In the genomic region with DNA sequence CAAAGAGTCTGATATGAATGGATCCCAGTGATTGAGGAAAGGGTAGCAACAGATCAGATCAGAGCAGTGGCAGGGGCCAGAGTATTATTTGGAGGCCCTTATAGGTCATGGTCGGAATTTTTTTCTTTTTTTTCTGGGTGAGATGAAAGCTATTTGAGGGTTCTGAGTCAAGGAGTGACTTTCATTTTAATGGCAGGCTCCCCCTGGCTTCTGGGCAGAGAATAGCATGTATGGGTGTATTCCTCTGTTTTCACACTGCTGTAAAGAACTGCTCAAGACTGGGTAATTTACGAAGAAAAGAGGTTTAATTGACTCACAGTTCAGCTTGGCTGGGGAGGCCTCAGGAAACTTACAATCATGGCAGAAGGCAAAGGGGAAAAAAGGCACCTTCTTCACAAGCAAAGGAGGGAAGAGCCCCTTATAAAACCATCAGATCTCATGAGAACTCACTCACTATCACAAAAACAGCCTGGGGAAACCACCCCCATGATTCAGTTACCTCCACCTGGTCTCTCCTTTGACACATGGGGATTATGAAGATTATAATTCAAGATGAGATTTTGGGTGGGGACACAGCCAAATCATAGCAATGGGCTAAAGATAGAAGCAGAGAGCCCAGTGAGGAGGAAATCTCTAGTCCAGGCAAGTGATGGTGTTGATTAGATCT, we compare ENCODE assay signal across 9 cellular contexts. TPM values are rescaled to one million over a fixed set of nuclear protein-coding genes. Genes with fewer than 3 reads are reported as not detected.
DNase-seq lines count a peak whose midpoint lies in the region; ATAC-seq, FAIRE-seq and TF ChIP-seq lines count a peak whose summit lies in the region.
"Had no signal": no experiment of that assay in that cellular context is flagged by ENCODE, and none has a peak within 500 bp of the region (broad histone marks: within the 10 kb centered on the region; RNA-seq: fewer than 3 reads in every experiment).

No MANE protein-coding gene starts in this region.

- ATAC-seq in HG03565 (IDR thresholded peaks at IDR 0.05; ENCODE audit: unreplicated experiment) = no peak

- H3K4me3 Mint-ChIP-seq in MCF 10A (ENCODE audit: unreplicated experiment) = no peak overlapping the region

- H3K9me3 Mint-ChIP-seq in MCF 10A (ENCODE audit: unreplicated experiment) = no peaks in the 10 kb centered on the region

- H3K79me2 ChIP-seq in mesendoderm (ENCODE audit: control insufficient read depth, insufficient read depth, low read length) = no peaks in the 10 kb centered on the region

- no peaks in the 10 kb centered on the region for H3K79me1 ChIP-seq in mesendoderm (ENCODE audit: low read length)

- H3K27me3 ChIP-seq in breast epithelium (no peaks in the 10 kb centered on the region), mesendoderm (ENCODE audit: insufficient read depth, low read length, poor library complexity) (no peaks in the 10 kb centered on the region)

- H3K36me3 Mint-ChIP-seq in MCF 10A (ENCODE audit: insufficient read depth, unreplicated experiment) = no peaks in the 10 kb centered on the region

- H4K8ac ChIP-seq in mesendoderm (ENCODE audit: low read depth, low read length) = no peak overlapping the region

- in situ Hi-C loops in astrocyte of the spinal cord (cut with HindIII; ENCODE audit: low sequenced_read_pairs) = no loop called here

- H3K27ac ChIP-seq in breast epithelium (no peak overlapping the region), mesendoderm (ENCODE audit: low read depth, low read length) (no peak overlapping the region)

- no peaks in the 10 kb centered on the region for H3K27me3 Mint-ChIP-seq in MCF 10A (ENCODE audit: insufficient read depth, unreplicated experiment)

- no peak overlapping the region for H3K18ac ChIP-seq in mesendoderm (ENCODE audit: low read length)

- no peak overlapping the region for H3K4me2 ChIP-seq in mesendoderm (ENCODE audit: low read length)

- H2AK5ac ChIP-seq in mesendoderm (ENCODE audit: low read length) = no peak overlapping the region

- CTCF ChIA-PET in MCF 10A (lab: Yijun Ruan, JAX) = interaction anchor here (0.6 to 3.0 kb wide), 8 partner anchors 10 to 218 kb away, joined by 3 to 14 read pairs (median 4); no protein-coding TSS in a partner anchor

- TF ChIP-seq POLR2A in breast epithelium (IDR thresholded peaks at IDR 0.05) = no peak

- no peak overlapping the region for H3K4ac ChIP-seq in mesendoderm (ENCODE audit: low read depth, low read length)

- DNase-seq in MCF 10A (ENCODE audit: unreplicated experiment) (peak; percentile 58), breast epithelium (ENCODE audit: low spot score in 2 of 2) (no peak), RPMI8226 (peak; percentile 49), astrocyte of the spinal cord (ENCODE audit: low read depth, low spot score) (no peak), mesendoderm (peak; percentile 63), frontal cortex (ENCODE audit: low spot score in 2 of 2) (no peak), NCI-H526 treated with DMSO at 0.1 percent for 48 hours (lab: John Stamatoyannopoulos, UW) (no peak)

- intact Hi-C loops in MCF 10A (cut with micrococcal nuclease) = loop anchor here (1.0 kb wide), 2 partner anchors 62 to 102 kb away; no protein-coding TSS in a partner anchor
- intact Hi-C loops in breast epithelium (cut with DNase I; ENCODE audit: low total_unique reads) = no loop called here

- H3K4me1 ChIP-seq in breast epithelium (no peaks in the 10 kb centered on the region), mesendoderm (ENCODE audit: control insufficient read depth, low read depth, low read length) (no peaks in the 10 kb centered on the region)

- FAIRE-seq in frontal cortex (lab: Jason Lieb, UNC) = no peak

- no peak overlapping the region for H4K5ac ChIP-seq in mesendoderm (ENCODE audit: low read length)

- H3K4me1 Mint-ChIP-seq in MCF 10A (ENCODE audit: insufficient read depth, unreplicated experiment) = peaks cover 6% of the 10 kb centered on the region

- H2BK15ac ChIP-seq in mesendoderm (replicated peaks; ENCODE audit: low read depth) = no peak overlapping the region

- no peaks in the 10 kb centered on the region for H3K36me3 ChIP-seq in breast epithelium
- no peaks in the 10 kb centered on the region for H3K36me3 ChIP-seq in mesendoderm (ENCODE audit: control insufficient read depth, insufficient read depth, low read length)

- H3K27ac Mint-ChIP-seq in MCF 10A (ENCODE audit: low read depth, unreplicated experiment) = no peak overlapping the region

- H3K4me3 ChIP-seq in breast epithelium = no peak overlapping the region
- H3K4me3 ChIP-seq in astrocyte of the spinal cord (ENCODE audit: low read depth, low read length) = no peak overlapping the region
- H3K4me3 ChIP-seq in mesendoderm (ENCODE audit: low read length) = no peak overlapping the region

- H3K23ac ChIP-seq in mesendoderm (ENCODE audit: low read length) = no peak overlapping the region

- no peak overlapping the region for H2BK5ac ChIP-seq in mesendoderm (ENCODE audit: low read length)

- H3K9me3 ChIP-seq in breast epithelium = no peaks in the 10 kb centered on the region

- POLR2A ChIA-PET in MCF 10A (lab: Yijun Ruan, JAX) = interaction anchor here (0.6 to 1.1 kb wide), 5 partner anchors 27 to 124 kb away, joined by 3 to 4 read pairs (median 3); a partner anchor contains a TSS

- TF ChIP-seq CTCF in MCF 10A (IDR thresholded peaks at IDR 0.05; ENCODE audit: unreplicated experiment) = peak; percentile 48
- TF ChIP-seq CTCF in breast epithelium (IDR thresholded peaks at IDR 0.05) = peak in 1 of 3 donors; percentile 17
- TF ChIP-seq CTCF in astrocyte of the spinal cord (IDR thresholded peaks at IDR 0.05; ENCODE audit: low read depth, low read length) = peak; percentile 73

- no peak overlapping the region for H3K56ac ChIP-seq in mesendoderm (ENCODE audit: low read length)

- BruUV-seq in MCF 10A (replicated peaks; lab: Mats Ljungman, UMichigan) = no TSS peak

- H3K9ac ChIP-seq in mesendoderm (ENCODE audit: low read length) = no peak overlapping the region

- no CpG with 5 or more reads among the region's 2 CpGs for WGBS in mesendoderm (ENCODE audit: extremely low coverage, insufficient coverage, low lambda C conversion rate)

- no peak overlapping the region for H2BK120ac ChIP-seq in mesendoderm (ENCODE audit: low read depth, low read length)

RNA-seq across cellular contexts. Expression of a gene that starts 3.0 kb away (rescaled TPM):
- total RNA-seq in MCF 10A (2022) (0.39 TPM in 1 of 2 replicates, not detected in the other), breast epithelium (1 to 10 TPM; 1.2 to 2.7 (median 2.0) TPM), frontal cortex (not detected)
- 0.32 TPM for polyA plus RNA-seq in mesendoderm (2013, experiment 1 of 2)
- 0.41 TPM for polyA plus RNA-seq in mesendoderm (2013, experiment 2 of 2)

RNA-seq across cellular contexts. Expression of a gene that starts 7.2 kb away (rescaled TPM):
- not detected in 2 replicates for total RNA-seq in MCF 10A (2022)
- 10 to 100 TPM in 2 of 3 donors, 1 to 10 TPM in 1; 2.9 to 19.7 (median 15.4) TPM for total RNA-seq in breast epithelium
- 0.13 TPM for polyA plus RNA-seq in mesendoderm (2013, experiment 1 of 2)
- polyA plus RNA-seq in mesendoderm (2013, experiment 2 of 2) = 0.17 TPM
- total RNA-seq in frontal cortex = 0.82 TPM
- total RNA-seq: dermis microvascular lymphatic vessel endothelial cell had no signal

RNA-seq across cellular contexts. Expression of a gene that starts 34.2 kb away (rescaled TPM):
- total RNA-seq in MCF 10A (2022) = 3.5 and 6.2 TPM in 2 replicates
- total RNA-seq in breast epithelium = 10 to 100 TPM; 24.9 to 30.0 (median 25.1) TPM
- polyA plus RNA-seq in mesendoderm (2013, experiment 1 of 2) = 163 TPM
- 145 TPM for polyA plus RNA-seq in mesendoderm (2013, experiment 2 of 2)
- total RNA-seq in frontal cortex = 5.3 TPM

RNA-seq across cellular contexts. Expression of a gene that starts 35.7 kb away (rescaled TPM):
- total RNA-seq in MCF 10A (2022) = 0.56 TPM in 1 of 2 replicates, not detected in the other
- 1 to 10 TPM in 1 of 3 donors, under 1 TPM in 1, not detected in 1; 0.64 to 1.8 TPM for total RNA-seq in breast epithelium
- 1.4 TPM for polyA plus RNA-seq in mesendoderm (2013, experiment 1 of 2)
- polyA plus RNA-seq in mesendoderm (2013, experiment 2 of 2) = 1.5 TPM
- total RNA-seq in frontal cortex = 1.2 TPM

Comparison
In these comparisons a context has a peak if more than half of its experiments do, and no peak if none do; other contexts are left out.
1. DNase-seq: peak in MCF 10A (single experiment), RPMI8226 (single experiment) and mesendoderm (single experiment); none in breast epithelium (0 of 2), astrocyte of the spinal cord (single experiment), frontal cortex (0 of 2) and NCI-H526 treated with DMSO at 0.1 percent for 48 hours (single experiment).